In genomic region chr17:52930581-52930980, GRCh38 we compare ENCODE assay signal across 29 cellular contexts.
DNase-seq lines count a peak whose midpoint lies in the region; ATAC-seq and TF ChIP-seq lines count a peak whose summit lies in the region.
"Had no signal": no experiment of that assay in that cellular context is flagged by ENCODE, and none has a peak within 500 bp of the region (broad histone marks: within the 10 kb centered on the region; RNA-seq: fewer than 3 reads in every experiment).

No MANE protein-coding gene starts in this region.

- H4K8ac ChIP-seq in mesendoderm (ENCODE audit: low read depth, low read length), result no peak overlapping the region

- H3K4me1 ChIP-seq in mesendoderm (ENCODE audit: control insufficient read depth, low read depth, low read length) (no peaks in the 10 kb centered on the region), psoas muscle (no peaks in the 10 kb centered on the region), right cardiac atrium (ENCODE audit: control insufficient read depth, insufficient read depth, low read length) (no peaks in the 10 kb centered on the region)
- H3K4me1 ChIP-seq: A549; BE2C; BLaER1; BLaER1 treated with 17β-estradiol and CSF1 and Interleukin-3, amounts not matched to agents 10 nM and 100 nM; Caco-2 had no signal

- no peak overlapping the region for H2AK5ac ChIP-seq in mesendoderm (ENCODE audit: low read length)

- H3K27me3 ChIP-seq in mesendoderm (ENCODE audit: insufficient read depth, low read length, poor library complexity) (no peaks in the 10 kb centered on the region), psoas muscle (ENCODE audit: insufficient read depth in 3 of 3, low read length in 2 of 3) (no peaks in the 10 kb centered on the region), right cardiac atrium (ENCODE audit: control insufficient read depth, insufficient read depth) (no peaks in the 10 kb centered on the region)
- H3K27me3 ChIP-seq: BE2C; BLaER1; BLaER1 treated with 17β-estradiol and CSF1 and Interleukin-3, amounts not matched to agents 10 nM and 100 nM had no signal

- ATAC-seq in psoas muscle (peak in 3 of 4 donors; percentile 40 to 51 (median 50)), right cardiac atrium (no peak), HG03565 (IDR thresholded peaks at IDR 0.05; ENCODE audit: unreplicated experiment) (no peak)
- ATAC-seq: A549; CD8-positive, alpha-beta T cell had no signal

- H2BK120ac ChIP-seq in mesendoderm (ENCODE audit: low read depth, low read length), result no peak overlapping the region

- no peak for TF ChIP-seq CTCF in psoas muscle (IDR thresholded peaks at IDR 0.05)

- intact Hi-C loops in psoas muscle (cut with DNase I), result loop anchor here in 1 of 2 donors (5.0 kb wide), 1 partner anchor 1498 kb away; no protein-coding TSS in a partner anchor
- intact Hi-C loops in right cardiac atrium (cut with DNase I), result no loop called here

- H2BK5ac ChIP-seq in mesendoderm (ENCODE audit: low read length), result no peak overlapping the region

- peak overlapping the region; percentile 74 for H2BK15ac ChIP-seq in mesendoderm (replicated peaks; ENCODE audit: low read depth)

- H3K4me3 ChIP-seq in mesendoderm (ENCODE audit: low read length), result no peak overlapping the region
- peak overlapping the region; percentile 16 for H3K4me3 ChIP-seq in psoas muscle
- H3K4me3 ChIP-seq in right cardiac atrium (ENCODE audit: low read length), result no peak overlapping the region
- H3K4me3 ChIP-seq: A549; BLaER1; BLaER1 treated with 17β-estradiol and CSF1 and Interleukin-3, amounts not matched to agents 10 nM and 100 nM had no signal

- DNase-seq in mesendoderm (no peak), psoas muscle (no peak), right cardiac atrium (no peak)
- DNase-seq: 8988T; ACHN; AML-193; BE2C; C1 segment of cervical spinal cord; Caco-2; Calu3; CD4-positive, alpha-beta memory T cell; CD4-positive, alpha-beta T cell; CD4-positive, CD25-positive, alpha-beta regulatory T cell; CD8-positive, alpha-beta memory T cell; CD8-positive, alpha-beta T cell; COR-L47; DMS 273 treated with DMSO at 0.1 percent for 48 hours; DMS153; DMS53; DMS79; DMS79 treated with DMSO at 0.1 percent for 48 hours; DND-41; EL had no signal

- H4K5ac ChIP-seq in mesendoderm (ENCODE audit: low read length), result no peak overlapping the region

- no peak overlapping the region for H3K18ac ChIP-seq in mesendoderm (ENCODE audit: low read length)

- H3K23ac ChIP-seq in mesendoderm (ENCODE audit: low read length), result no peak overlapping the region

- H3K4me2 ChIP-seq in mesendoderm (ENCODE audit: low read length), result no peak overlapping the region
- H3K4me2 ChIP-seq: A549; BLaER1; BLaER1 treated with 17β-estradiol and CSF1 and Interleukin-3, amounts not matched to agents 10 nM and 100 nM had no signal

- H3K9ac ChIP-seq in mesendoderm (ENCODE audit: low read length), result no peak overlapping the region
- H3K9ac ChIP-seq: BLaER1; BLaER1 treated with 17β-estradiol and CSF1 and Interleukin-3, amounts not matched to agents 10 nM and 100 nM had no signal

- H3K4ac ChIP-seq in mesendoderm (ENCODE audit: low read depth, low read length), result no peak overlapping the region

- WGBS in mesendoderm (ENCODE audit: extremely low coverage, insufficient coverage, low lambda C conversion rate), result no CpG with 5 or more reads among the region's 3 CpGs
- WGBS in psoas muscle, 3 donors, result 39 to 72% (median 43%) methylated on average over 3 of the region's 3 CpGs
- WGBS in right cardiac atrium, result 75% methylated on average over 3 of the region's 3 CpGs

- H3K36me3 ChIP-seq in mesendoderm (ENCODE audit: control insufficient read depth, insufficient read depth, low read length) (no peaks in the 10 kb centered on the region), psoas muscle (ENCODE audit: insufficient read depth in 1 of 2, low read depth in 1 of 2) (no peaks in the 10 kb centered on the region)
- H3K36me3 ChIP-seq: BE2C; BLaER1; BLaER1 treated with 17β-estradiol and CSF1 and Interleukin-3, amounts not matched to agents 10 nM and 100 nM had no signal

- no peak overlapping the region for H3K56ac ChIP-seq in mesendoderm (ENCODE audit: low read length)

- no peak overlapping the region for H3K27ac ChIP-seq in mesendoderm (ENCODE audit: low read depth, low read length)
- H3K27ac ChIP-seq in psoas muscle, result no peak overlapping the region
- no peak overlapping the region for H3K27ac ChIP-seq in right cardiac atrium (ENCODE audit: low read length)
- H3K27ac ChIP-seq: 22Rv1; A549; BLaER1; BLaER1 treated with 17β-estradiol and CSF1 and Interleukin-3, amounts not matched to agents 10 nM and 100 nM; C4-2B had no signal

- no peaks in the 10 kb centered on the region for H3K79me1 ChIP-seq in mesendoderm (ENCODE audit: low read length)

- H3K79me2 ChIP-seq in mesendoderm (ENCODE audit: control insufficient read depth, insufficient read depth, low read length), result no peaks in the 10 kb centered on the region

- H3K9me3 ChIP-seq in psoas muscle, result no peaks in the 10 kb centered on the region
- no peaks in the 10 kb centered on the region for H3K9me3 ChIP-seq in right cardiac atrium (ENCODE audit: control insufficient read depth, low read length)
- H3K9me3 ChIP-seq: A549; BE2C; BLaER1; BLaER1 treated with 17β-estradiol and CSF1 and Interleukin-3, amounts not matched to agents 10 nM and 100 nM; Caco-2 had no signal

Comparison
In these comparisons a context has a peak if more than half of its experiments do, and no peak if none do; other contexts are left out.
1. ATAC-seq: peak in psoas muscle (3 of 4); none in right cardiac atrium (0 of 2) and HG03565 (single experiment).